1 cellular context compared by ENCODE assay signal in the genomic region with DNA sequence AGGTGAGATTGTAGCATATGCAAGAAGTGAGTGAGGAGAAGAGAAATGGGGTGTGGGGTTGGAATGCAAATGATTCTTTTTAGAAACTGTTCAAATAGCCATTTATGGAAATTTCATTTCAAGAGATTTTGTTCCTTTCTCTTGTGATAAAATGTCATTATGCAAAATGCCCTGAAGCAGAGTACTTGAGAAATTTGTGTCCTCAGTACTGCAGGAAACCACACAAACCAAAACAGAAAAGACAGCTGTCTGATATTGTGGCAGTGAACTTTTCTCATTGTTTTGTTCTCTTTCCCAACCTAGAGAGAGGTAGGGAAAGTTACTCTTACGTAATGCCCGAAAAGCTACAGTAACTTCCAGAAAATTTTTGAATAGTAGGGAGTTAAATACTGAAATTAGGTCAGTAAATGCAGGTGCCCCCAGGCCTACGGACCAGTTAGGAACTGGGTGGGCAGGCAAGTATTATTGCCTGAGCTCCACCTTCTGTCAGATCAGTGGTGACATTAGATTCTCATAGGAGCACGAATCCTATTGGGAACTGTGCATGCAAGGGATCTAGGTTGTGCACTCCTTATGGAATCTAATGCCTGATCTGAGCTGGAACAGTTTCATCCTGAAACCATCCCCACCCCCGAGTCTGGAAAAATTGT.
TF ChIP-seq lines count a peak whose summit lies in the region.

No MANE protein-coding gene starts in this region.

TF ChIP-seq in GM12878, 131 proteins besides CTCF, POLR2A, EP300 and RAD21 (continued from another document):
- TF ChIP-seq ATF2 (IDR thresholded peaks at IDR 0.05; ENCODE audit: low read length) (peak; percentile 49; the same call in 1 of the 2 replicates), FOXK2 (IDR thresholded peaks at IDR 0.05) (no peak), SKIL (IDR thresholded peaks at IDR 0.05; ENCODE audit: low read depth, poor library complexity, severe bottlenecking) (peak; percentile 47), HDAC6 (IDR thresholded peaks at IDR 0.05; ENCODE audit: unreplicated experiment) (no peak), ETV6 (conservative IDR thresholded peaks at IDR 0.05 in 1 of 2, IDR thresholded peaks at IDR 0.05 in 1 of 2; ENCODE audit: borderline replicate concordance in 1 of 2, low read depth in 1 of 2) (no peak), RUNX3 (IDR thresholded peaks at IDR 0.05; ENCODE audit: low read length) (peak; percentile 90), EZH2 (IDR thresholded peaks at IDR 0.05; ENCODE audit: borderline replicate concordance, control insufficient read depth, low read depth, low read length) (no peak), E2F4 (IDR thresholded peaks at IDR 0.05; ENCODE audit: low read depth, low read length) (no peak), SP1 (IDR thresholded peaks at IDR 0.05; ENCODE audit: low read depth, low read length) (no peak), CREB1 (IDR thresholded peaks at IDR 0.05; ENCODE audit: low read depth) (no peak), IKZF2 (IDR thresholded peaks at IDR 0.05) (peak; percentile 73 to 80; a peak in 3 of 4 replicates), TCF12 (IDR thresholded peaks at IDR 0.05; ENCODE audit: low read depth, low read length) (0 out of 2 replicates have a peak, but pooled peaks have one; percentile 23), ZBED1 (IDR thresholded peaks at IDR 0.05; ENCODE audit: borderline replicate concordance) (no peak), PAX8 (IDR thresholded peaks at IDR 0.05) (no peak), CBFB (IDR thresholded peaks at IDR 0.05; ENCODE audit: low read depth) (no peak), ZBTB40 (IDR thresholded peaks at IDR 0.05; ENCODE audit: borderline replicate concordance) (no peak), SRF (IDR thresholded peaks at IDR 0.05; ENCODE audit: low read depth in 2 of 2, low read length in 2 of 2) (peak in 1 of 2 experiments; percentile 81; a peak in 3 of 4 replicates), IKZF1 (conservative IDR thresholded peaks at IDR 0.05) (peak; percentile 55), PRDM15 (CRISPR knock-in tag; IDR thresholded peaks at IDR 0.05) (no peak), TCF3 (IDR thresholded peaks at IDR 0.05; ENCODE audit: borderline replicate concordance, insufficient read depth, low read depth, low read length) (no peak), MYB (IDR thresholded peaks at IDR 0.05; ENCODE audit: borderline replicate concordance, low read depth, low read length) (no peak), MEF2A (IDR thresholded peaks at IDR 0.05; ENCODE audit: insufficient read depth, low read depth, low read length) (0 out of 2 replicates have a peak, but pooled peaks have one; percentile 57), ATF7 (IDR thresholded peaks at IDR 0.05; ENCODE audit: low read depth) (peak; percentile 75; the same call in 1 of the 2 replicates), POU2F2 (IDR thresholded peaks at IDR 0.05; ENCODE audit: borderline replicate concordance, low read depth, low read length) (peak; percentile 54; the same call in 1 of the 3 replicates), FOS (IDR thresholded peaks at IDR 0.05; ENCODE audit: borderline replicate concordance, extremely low read depth, insufficient read length) (no peak), MTA2 (IDR thresholded peaks at IDR 0.05; ENCODE audit: low read depth) (peak; percentile 38; the same call in 1 of the 2 replicates), POLR2AphosphoS5 (IDR thresholded peaks at IDR 0.05; ENCODE audit: low read length) (0 out of 2 replicates have a peak, but pooled peaks have one; percentile 28), NFIC (IDR thresholded peaks at IDR 0.05; ENCODE audit: low read depth, low read length) (peak; percentile 37; the same call in 1 of the 2 replicates), ZNF217 (IDR thresholded peaks at IDR 0.05) (no peak), EGR1 (IDR thresholded peaks at IDR 0.05; ENCODE audit: borderline replicate concordance in 1 of 2, low read depth in 2 of 2, low read length in 2 of 2) (no peak), PML (IDR thresholded peaks at IDR 0.05; ENCODE audit: low read length) (no peak)
- TF ChIP-seq, protein P1, sequence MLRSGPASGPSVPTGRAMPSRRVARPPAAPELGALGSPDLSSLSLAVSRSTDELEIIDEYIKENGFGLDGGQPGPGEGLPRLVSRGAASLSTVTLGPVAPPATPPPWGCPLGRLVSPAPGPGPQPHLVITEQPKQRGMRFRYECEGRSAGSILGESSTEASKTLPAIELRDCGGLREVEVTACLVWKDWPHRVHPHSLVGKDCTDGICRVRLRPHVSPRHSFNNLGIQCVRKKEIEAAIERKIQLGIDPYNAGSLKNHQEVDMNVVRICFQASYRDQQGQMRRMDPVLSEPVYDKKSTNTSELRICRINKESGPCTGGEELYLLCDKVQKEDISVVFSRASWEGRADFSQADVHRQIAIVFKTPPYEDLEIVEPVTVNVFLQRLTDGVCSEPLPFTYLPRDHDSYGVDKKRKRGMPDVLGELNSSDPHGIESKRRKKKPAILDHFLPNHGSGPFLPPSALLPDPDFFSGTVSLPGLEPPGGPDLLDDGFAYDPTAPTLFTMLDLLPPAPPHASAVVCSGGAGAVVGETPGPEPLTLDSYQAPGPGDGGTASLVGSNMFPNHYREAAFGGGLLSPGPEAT (IDR thresholded peaks at IDR 0.05; ENCODE audit: low read depth) = peak; percentile 67
- TF ChIP-seq, protein P2, sequence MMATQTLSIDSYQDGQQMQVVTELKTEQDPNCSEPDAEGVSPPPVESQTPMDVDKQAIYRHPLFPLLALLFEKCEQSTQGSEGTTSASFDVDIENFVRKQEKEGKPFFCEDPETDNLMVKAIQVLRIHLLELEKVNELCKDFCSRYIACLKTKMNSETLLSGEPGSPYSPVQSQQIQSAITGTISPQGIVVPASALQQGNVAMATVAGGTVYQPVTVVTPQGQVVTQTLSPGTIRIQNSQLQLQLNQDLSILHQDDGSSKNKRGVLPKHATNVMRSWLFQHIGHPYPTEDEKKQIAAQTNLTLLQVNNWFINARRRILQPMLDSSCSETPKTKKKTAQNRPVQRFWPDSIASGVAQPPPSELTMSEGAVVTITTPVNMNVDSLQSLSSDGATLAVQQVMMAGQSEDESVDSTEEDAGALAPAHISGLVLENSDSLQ (IDR thresholded peaks at IDR 0.05) = no peak
